ENCODE assay signal across 8 cellular contexts in the genomic region with DNA sequence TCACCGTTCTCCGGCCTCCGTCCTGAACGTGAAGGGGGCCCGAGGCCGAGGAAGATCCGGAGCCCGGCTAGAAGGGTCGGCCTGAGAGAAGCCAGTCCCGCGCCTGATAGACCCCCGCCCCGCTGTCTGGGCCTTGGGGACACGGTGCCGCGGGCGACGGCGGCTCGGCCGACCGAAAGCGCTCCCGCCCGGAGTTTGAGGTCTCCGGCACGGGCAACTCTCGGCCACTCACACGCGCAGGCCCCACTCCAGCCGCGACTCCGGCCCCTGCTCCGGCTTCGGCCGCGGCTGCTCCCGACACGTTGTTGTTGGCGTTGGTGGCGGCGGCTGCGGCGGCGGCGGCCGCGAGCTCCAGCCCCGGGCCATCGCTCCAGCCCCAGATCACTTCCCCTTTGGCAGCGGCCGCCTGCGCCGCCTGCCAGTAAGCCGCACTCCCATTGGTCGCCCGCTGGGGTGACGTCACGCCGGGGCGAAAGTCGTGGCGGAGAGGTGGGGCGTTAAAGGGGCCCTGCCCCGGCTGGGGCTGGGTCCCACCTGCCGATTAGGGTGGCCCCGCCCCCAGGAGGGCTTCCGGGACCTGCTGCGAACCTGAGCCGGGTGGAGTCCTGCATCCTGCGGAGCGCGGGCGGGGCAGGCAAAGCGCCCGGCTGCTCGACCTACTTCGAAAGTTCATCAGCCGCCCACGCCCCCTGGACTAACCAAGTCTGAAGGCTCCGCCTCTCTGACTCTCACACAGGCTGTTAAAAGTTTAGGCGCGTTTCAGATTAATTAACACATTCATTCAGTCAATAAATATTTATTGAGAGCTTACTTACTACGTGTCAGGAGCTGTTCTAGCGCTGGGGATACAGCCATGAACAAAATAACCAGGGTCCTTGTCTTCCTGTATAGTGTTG. TPM values are rescaled to one million over a fixed set of nuclear protein-coding genes. Genes with fewer than 3 reads are reported as not detected.
A peak's percentile ranks its signal among the peaks of the same experiment; 100 is the strongest.
DNase-seq lines count a peak whose midpoint lies in the region; ATAC-seq and TF ChIP-seq lines count a peak whose summit lies in the region.

A gene with protein sequence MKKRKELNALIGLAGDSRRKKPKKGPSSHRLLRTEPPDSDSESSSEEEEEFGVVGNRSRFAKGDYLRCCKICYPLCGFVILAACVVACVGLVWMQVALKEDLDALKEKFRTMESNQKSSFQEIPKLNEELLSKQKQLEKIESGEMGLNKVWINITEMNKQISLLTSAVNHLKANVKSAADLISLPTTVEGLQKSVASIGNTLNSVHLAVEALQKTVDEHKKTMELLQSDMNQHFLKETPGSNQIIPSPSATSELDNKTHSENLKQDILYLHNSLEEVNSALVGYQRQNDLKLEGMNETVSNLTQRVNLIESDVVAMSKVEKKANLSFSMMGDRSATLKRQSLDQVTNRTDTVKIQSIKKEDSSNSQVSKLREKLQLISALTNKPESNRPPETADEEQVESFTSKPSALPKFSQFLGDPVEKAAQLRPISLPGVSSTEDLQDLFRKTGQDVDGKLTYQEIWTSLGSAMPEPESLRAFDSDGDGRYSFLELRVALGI (minus strand): TSS at position 388 of the 896 bp plus-strand sequence. CDS start 1,027 bp downstream, outside the sequence.

- peaks cover 33% of the 10 kb centered on the region for H3K79me2 ChIP-seq in osteoblast (ENCODE audit: insufficient read depth, low read length)

- CTCF ChIA-PET in GM10248 (lab: Yijun Ruan, JAX) = interaction anchor here (1.0 to 2.9 kb wide), 5 partner anchors 8 to 272 kb away, joined by 3 to 7 read pairs (median 3); partner anchors contain the start of genes MKNK1 and MOB3C

- H3K9me3 Mint-ChIP-seq in activated naive CD8-positive, alpha-beta T cell treated with anti-CD3 and anti-CD28 coated beads for 36 hours = no peaks in the 10 kb centered on the region

- peaks cover 5% of the 10 kb centered on the region for H3K27me3 ChIP-seq in osteoblast (ENCODE audit: insufficient read depth, low read length)
- H3K27me3 ChIP-seq in thoracic aorta (replicated peaks; ENCODE audit: insufficient read depth) = no peaks in the 10 kb centered on the region

- DNase-seq in GM10248 (ENCODE audit: extremely low spot score) = peak; percentile 99
- DNase-seq in NCI-H1105 (lab: John Stamatoyannopoulos, UW) = peak; percentile 98
- peak; percentile 87 for DNase-seq in SKM-1 treated with dmso at 0.1 percent for 144 hours (lab: John Stamatoyannopoulos, UW; ENCODE audit: unreplicated experiment)
- DNase-seq in activated naive CD8-positive, alpha-beta T cell treated with anti-CD3 and anti-CD28 coated beads for 36 hours = peak; percentile 100
- DNase-seq in glomerular visceral epithelial cell (ENCODE audit: extremely low spot score) = peak; percentile 96
- peak; percentile 99 for DNase-seq in osteoblast (ENCODE audit: insufficient read length, low spot score, missing footprints)
- peak; percentile 65 for DNase-seq in thoracic aorta (ENCODE audit: low spot score)

- no peaks in the 10 kb centered on the region for H3K27me3 Mint-ChIP-seq in activated naive CD8-positive, alpha-beta T cell treated with anti-CD3 and anti-CD28 coated beads for 36 hours

- peak within 1 kb of the TSS; percentile 98 for H3K4me2 ChIP-seq in osteoblast (ENCODE audit: insufficient read depth, low read length)

- ATAC-seq in HG02623 (IDR thresholded peaks at IDR 0.05; ENCODE audit: unreplicated experiment) (peak; percentile 97), thoracic aorta (ENCODE audit: insufficient number of reproducible peaks, low FRiP score, low read depth) (peak; percentile 97)

- H3K9me3 ChIP-seq in osteoblast (ENCODE audit: low read depth, low read length) (no peaks in the 10 kb centered on the region), thoracic aorta (no peaks in the 10 kb centered on the region)

- peak within 1 kb of the TSS; percentile 83 for H3K27ac Mint-ChIP-seq in activated naive CD8-positive, alpha-beta T cell treated with anti-CD3 and anti-CD28 coated beads for 36 hours

- TF ChIP-seq CTCF in GM10248 (IDR thresholded peaks at IDR 0.05; ENCODE audit: control extremely low read depth, extremely low read depth, low read depth, missing control alignments) = no peak
- no peak for TF ChIP-seq CTCF in osteoblast (IDR thresholded peaks at IDR 0.05; ENCODE audit: extremely low read depth, low read depth, low read length)
- no peak for TF ChIP-seq CTCF in thoracic aorta (IDR thresholded peaks at IDR 0.05)

- H3K36me3 Mint-ChIP-seq in activated naive CD8-positive, alpha-beta T cell treated with anti-CD3 and anti-CD28 coated beads for 36 hours = peaks cover 15% of the 10 kb centered on the region

- peak within 1 kb of the TSS; percentile 94 for H3K4me3 ChIP-seq in osteoblast (ENCODE audit: insufficient read depth, low read length)
- peak within 1 kb of the TSS; percentile 97 for H3K4me3 ChIP-seq in thoracic aorta

- peaks cover 16% of the 10 kb centered on the region for H4K20me1 ChIP-seq in osteoblast (ENCODE audit: insufficient read depth, low read length)

- peaks cover 36% of the 10 kb centered on the region for H3K4me1 Mint-ChIP-seq in activated naive CD8-positive, alpha-beta T cell treated with anti-CD3 and anti-CD28 coated beads for 36 hours

- H3K27ac ChIP-seq in osteoblast (ENCODE audit: low read depth, low read length) (peak within 1 kb of the TSS; percentile 77), thoracic aorta (peak within 1 kb of the TSS; percentile 62 to 79)

- peaks cover 8% of the 10 kb centered on the region for H3K36me3 ChIP-seq in osteoblast (ENCODE audit: insufficient read depth, low read length)
- H3K36me3 ChIP-seq in thoracic aorta = peaks cover 11% of the 10 kb centered on the region

- peak within 1 kb of the TSS; percentile 90 for H2AFZ ChIP-seq in osteoblast (ENCODE audit: low read length)

- POLR2A ChIA-PET in GM10248 (lab: Yijun Ruan, JAX) = interaction anchor here (0.5 to 0.8 kb wide), 3 partner anchors 22 to 384 kb away, joined by 3 read pairs; no protein-coding TSS in a partner anchor

- peak within 1 kb of the TSS; percentile 96 for H3K4me3 Mint-ChIP-seq in activated naive CD8-positive, alpha-beta T cell treated with anti-CD3 and anti-CD28 coated beads for 36 hours

- peaks cover 14% of the 10 kb centered on the region for H3K4me1 ChIP-seq in osteoblast (ENCODE audit: insufficient read depth, low read length)
- peaks cover 20 to 26% of the 10 kb centered on the region in 2 donors for H3K4me1 ChIP-seq in thoracic aorta (ENCODE audit: control insufficient read depth in 1 of 2, low read depth in 2 of 2)

RNA-seq across cellular contexts. Expression of the gene that starts here (rescaled TPM):
- total RNA-seq in activated naive CD8-positive, alpha-beta T cell treated with anti-CD3 and anti-CD28 coated beads for 36 hours = 10 to 100 TPM; 38.3 to 42.5 TPM
- total RNA-seq in osteoblast = 61.3 and 63.7 TPM in 2 replicates
- 100 to 1,000 TPM; 102 to 107 TPM for total RNA-seq in thoracic aorta

Comparison
In these comparisons a context has a peak if more than half of its experiments do, and no peak if none do; other contexts are left out.
1. Peak in every context shown above with its lines: DNase-seq, ATAC-seq, H3K4me3 ChIP-seq and H3K27ac ChIP-seq.